Comparison of ENCODE assay signal across 1 cellular context in genomic region chr12:22544038-22544979, GRCh38.
TF ChIP-seq lines count a peak whose summit lies in the region.

Gene C2CD5, minus strand, starts transcription at chr12:22544542. Its CDS starts 392 bp downstream, at chr12:22544150.

TF ChIP-seq in K562, 482 proteins besides CTCF, POLR2A, EP300 and RAD21 (continued from another document and continues in another):
- TF ChIP-seq MGA (IDR thresholded peaks at IDR 0.05) (peak; percentile 86), SMARCB1 (IDR thresholded peaks at IDR 0.05; ENCODE audit: insufficient read length, low read depth) (no peak), KDM1A (IDR thresholded peaks at IDR 0.05) (0 out of 4 replicates have a peak, but pooled peaks of 1 of the 2 experiments have one; percentile 26), ZNF143 (CRISPR knock-in tag; IDR thresholded peaks at IDR 0.05) (no peak), MLLT1 (IDR thresholded peaks at IDR 0.05) (peak in 1 of 2 experiments; percentile 100; a peak in 2 of 4 replicates), ARHGAP35 (IDR thresholded peaks at IDR 0.05; ENCODE audit: partially characterized antibody) (no peak), TCF7 (IDR thresholded peaks at IDR 0.05; ENCODE audit: borderline replicate concordance) (no peak), FOXP1 (CRISPR knock-in tag; IDR thresholded peaks at IDR 0.05) (no peak), ZNF436 (CRISPR knock-in tag; IDR thresholded peaks at IDR 0.05) (no peak), GATAD2B (IDR thresholded peaks at IDR 0.05; ENCODE audit: borderline replicate concordance) (peak; percentile 67; the same call in 1 of the 2 replicates), ZNF316 (IDR thresholded peaks at IDR 0.05) (peak; percentile 25; the same call in 1 of the 2 replicates), EHMT2 (IDR thresholded peaks at IDR 0.05) (0 out of 2 replicates have a peak, but pooled peaks have one; percentile 12), JUNB (CRISPR knock-in tag; conservative IDR thresholded peaks at IDR 0.05) (no peak), FOXJ3 (CRISPR knock-in tag; IDR thresholded peaks at IDR 0.05) (no peak), MAZ (CRISPR knock-in tag; conservative IDR thresholded peaks at IDR 0.05 in 1 of 2, IDR thresholded peaks at IDR 0.05 in 1 of 2) (peak; percentile 93 to 95), ZC3H4 (CRISPR knock-in tag; IDR thresholded peaks at IDR 0.05; ENCODE audit: borderline replicate concordance) (no peak), AFF4 (CRISPR knock-in tag; IDR thresholded peaks at IDR 0.05) (no peak), GABPA (tag; conservative IDR thresholded peaks at IDR 0.05; ENCODE audit: low read depth) (peak; percentile 28; the same call in 1 of the 2 replicates), FOXA3 (CRISPR knock-in tag; conservative IDR thresholded peaks at IDR 0.05 in 1 of 2, IDR thresholded peaks at IDR 0.05 in 1 of 2) (no peak), HDAC2 (IDR thresholded peaks at IDR 0.05) (peak; percentile 66; the same call in 1 of the 2 replicates), TAF1 (IDR thresholded peaks at IDR 0.05; ENCODE audit: control insufficient read depth, extremely low read depth, insufficient read depth, low read length, severe bottlenecking) (peak; percentile 80), NR4A1 (CRISPR knock-in tag; IDR thresholded peaks at IDR 0.05) (no peak), NR4A1 (tag; IDR thresholded peaks at IDR 0.05) (no peak), KLF13 (tag; IDR thresholded peaks at IDR 0.05; ENCODE audit: borderline replicate concordance, low read depth) (peak; percentile 85), CREM (IDR thresholded peaks at IDR 0.05; ENCODE audit: low read depth) (peak; percentile 90), TFAM (CRISPR knock-in tag; conservative IDR thresholded peaks at IDR 0.05) (no peak), CBFB (CRISPR knock-in tag; IDR thresholded peaks at IDR 0.05) (no peak), ATF2 (CRISPR knock-in tag; IDR thresholded peaks at IDR 0.05) (no peak), POLR2G (IDR thresholded peaks at IDR 0.05; ENCODE audit: low read depth, low read length) (peak; percentile 98), GATAD2A (IDR thresholded peaks at IDR 0.05) (no peak; the same call in 1 of the 2 replicates), NCOA4 (IDR thresholded peaks at IDR 0.05; ENCODE audit: partially characterized antibody) (peak; percentile 66), ELF1 (tag; IDR thresholded peaks at IDR 0.05) (no peak), CAMTA2 (CRISPR knock-in tag; conservative IDR thresholded peaks at IDR 0.05) (0 out of 2 replicates have a peak, but pooled peaks have one; percentile 56), GTF2A2 (tag; IDR thresholded peaks at IDR 0.05) (no peak), ATF1 (CRISPR knock-in tag; IDR thresholded peaks at IDR 0.05) (no peak), ATF1 (tag; IDR thresholded peaks at IDR 0.05) (peak; percentile 81), RBBP5 (IDR thresholded peaks at IDR 0.05; ENCODE audit: borderline replicate concordance, insufficient read depth, low read length, poor library complexity, severe bottlenecking) (peak; percentile 80), ZNF280A (IDR thresholded peaks at IDR 0.05; ENCODE audit: low read depth, partially characterized antibody) (no peak), ERF (CRISPR knock-in tag; IDR thresholded peaks at IDR 0.05) (peak; percentile 58; the same call in 1 of the 2 replicates), NRF1 (conservative IDR thresholded peaks at IDR 0.05 in 1 of 2, IDR thresholded peaks at IDR 0.05 in 1 of 2) (peak; percentile 41 to 46; a peak in 3 of 4 replicates)
